Comparison of ENCODE assay signal across 25 cellular contexts in genomic region chr12:76798864-76799263, GRCh38. TPM values are rescaled to one million over a fixed set of nuclear protein-coding genes. Genes with fewer than 3 reads are reported as not detected.
DNase-seq lines count a peak whose midpoint lies in the region; ATAC-seq and TF ChIP-seq lines count a peak whose summit lies in the region.
"Had no signal": no experiment of that assay in that cellular context is flagged by ENCODE, and none has a peak within 500 bp of the region (broad histone marks: within the 10 kb centered on the region; RNA-seq: fewer than 3 reads in every experiment).

No MANE protein-coding gene starts in this region.

- CTCF ChIA-PET in mammary epithelial cell (lab: Charles Lee; ENCODE audit: low non-redundant PET): interaction anchor here (0.6 kb wide), 1 partner anchor 22 kb away, joined by 3 read pairs; no protein-coding TSS in a partner anchor

- peaks cover 7% of the 10 kb centered on the region for H3K4me1 ChIP-seq in mammary epithelial cell (ENCODE audit: insufficient read depth, low read length)
- H3K4me1 ChIP-seq in breast epithelium: no peaks in the 10 kb centered on the region
- H3K4me1 ChIP-seq in RWPE2 (ENCODE audit: insufficient read depth, poor library complexity, severe bottlenecking): peaks cover 13% of the 10 kb centered on the region
- H3K4me1 ChIP-seq: A549; BE2C; BLaER1 treated with 17β-estradiol and CSF1 and Interleukin-3, amounts not matched to agents 10 nM and 100 nM had no signal

- H3K27ac Mint-ChIP-seq in neural crest cell (ENCODE audit: unreplicated experiment): peak overlapping the region; percentile 59
- H3K27ac Mint-ChIP-seq in naive thymus-derived CD8-positive, alpha-beta T cell: peak overlapping the region in 1 of 10 donors; percentile 41
- H3K27ac Mint-ChIP-seq: CD4-positive, alpha-beta T cell; CD8-positive, alpha-beta memory T cell had no signal

- TF ChIP-seq CTCF in mammary epithelial cell (conservative IDR thresholded peaks at IDR 0.05 in 1 of 2, IDR thresholded peaks at IDR 0.05 in 1 of 2; ENCODE audit: extremely low read depth in 1 of 2, insufficient read depth in 1 of 2, low read depth in 1 of 2, low read length in 2 of 2) (no peak), breast epithelium (IDR thresholded peaks at IDR 0.05) (no peak), RWPE2 (IDR thresholded peaks at IDR 0.05; ENCODE audit: poor library complexity, severe bottlenecking) (no peak), neural crest cell (conservative IDR thresholded peaks at IDR 0.05) (no peak)

- peaks cover 1% of the 10 kb centered on the region for H3K36me3 ChIP-seq in mammary epithelial cell (ENCODE audit: insufficient read depth, low read length)
- H3K36me3 ChIP-seq in breast epithelium: no peaks in the 10 kb centered on the region
- peaks cover 13% of the 10 kb centered on the region for H3K36me3 ChIP-seq in RWPE2 (ENCODE audit: low read depth)
- H3K36me3 ChIP-seq: BE2C had no signal

- H3K4me3 ChIP-seq in mammary epithelial cell (replicated peaks in 1 of 3; ENCODE audit: insufficient read depth in 1 of 3, low read depth in 2 of 3, low read length in 3 of 3): no peak overlapping the region
- H3K4me3 ChIP-seq in breast epithelium: no peak overlapping the region
- H3K4me3 ChIP-seq in RWPE2 (ENCODE audit: severe bottlenecking): no peak overlapping the region
- H3K4me3 ChIP-seq: A549; BLaER1 treated with 17β-estradiol and CSF1 and Interleukin-3, amounts not matched to agents 10 nM and 100 nM; GM12878; GM23248 had no signal

- H3K27ac ChIP-seq in mammary epithelial cell (ENCODE audit: insufficient read depth, low read depth, low read length): no peak overlapping the region
- H3K27ac ChIP-seq in breast epithelium: no peak overlapping the region
- peak overlapping the region; percentile 66 for H3K27ac ChIP-seq in RWPE2 (ENCODE audit: poor library complexity, severe bottlenecking)
- peak overlapping the region; percentile 50 for H3K27ac ChIP-seq in epithelial cell of prostate
- H3K27ac ChIP-seq: A549; BLaER1 treated with 17β-estradiol and CSF1 and Interleukin-3, amounts not matched to agents 10 nM and 100 nM; GM23248 had no signal

- H3K4me2 ChIP-seq in mammary epithelial cell (ENCODE audit: insufficient read depth, low read depth, low read length): peak overlapping the region; percentile 70
- H3K4me2 ChIP-seq: A549; BLaER1 treated with 17β-estradiol and CSF1 and Interleukin-3, amounts not matched to agents 10 nM and 100 nM had no signal

- H3K79me2 ChIP-seq in mammary epithelial cell (ENCODE audit: insufficient read depth, low read length): peaks cover 51% of the 10 kb centered on the region

- intact Hi-C loops in mammary epithelial cell (cut with micrococcal nuclease): loop anchor here (10.0 kb wide), 1 partner anchor 126 kb away; no protein-coding TSS in a partner anchor
- intact Hi-C loops in breast epithelium (cut with DNase I; ENCODE audit: low total_unique reads): no loop called here

- 87% methylated on average over 4 of the region's 4 CpGs for WGBS in mammary epithelial cell (ENCODE audit: low coverage, missing lambda C conversion rate)

- POLR2A ChIA-PET in naive thymus-derived CD8-positive, alpha-beta T cell (lab: Charles Lee): no interaction called here

- dilution Hi-C loops in mammary epithelial cell (cut with HindIII; ENCODE audit: low sequenced_read_pairs): no loop called here

- H2AFZ ChIP-seq in mammary epithelial cell (ENCODE audit: low read depth, low read length): no peak overlapping the region
- H2AFZ ChIP-seq: GM23248 had no signal

- H3K27me3 ChIP-seq in mammary epithelial cell (ENCODE audit: insufficient read depth, low read length) (no peaks in the 10 kb centered on the region), breast epithelium (no peaks in the 10 kb centered on the region), RWPE2 (ENCODE audit: insufficient read depth, poor library complexity, severe bottlenecking) (no peaks in the 10 kb centered on the region)
- H3K27me3 ChIP-seq: BE2C; BLaER1 treated with 17β-estradiol and CSF1 and Interleukin-3, amounts not matched to agents 10 nM and 100 nM had no signal

- H3K4me1 Mint-ChIP-seq in neural crest cell: peaks cover 5% of the 10 kb centered on the region
- peaks cover 17 to 25% (median 19%) of the 10 kb centered on the region in 4 donors for H3K4me1 Mint-ChIP-seq in naive thymus-derived CD8-positive, alpha-beta T cell

- H3K9ac ChIP-seq in mammary epithelial cell (ENCODE audit: insufficient read depth, low read length): no peak overlapping the region
- H3K9ac ChIP-seq: BLaER1 treated with 17β-estradiol and CSF1 and Interleukin-3, amounts not matched to agents 10 nM and 100 nM; GM23248 had no signal

- BruUV-seq in mammary epithelial cell (replicated peaks; lab: Mats Ljungman, UMichigan): no TSS peak

- H3K4me3 Mint-ChIP-seq in neural crest cell: no peak overlapping the region
- no peak overlapping the region for H3K4me3 Mint-ChIP-seq in naive thymus-derived CD8-positive, alpha-beta T cell
- H3K4me3 Mint-ChIP-seq: CD14-positive monocyte; CD4-positive, alpha-beta T cell; CD8-positive, alpha-beta memory T cell had no signal

- in situ Hi-C loops in mammary epithelial cell (cut with MboI; ENCODE audit: low sequenced_read_pairs in 2 of 2): loop anchor here (5.0 kb wide), 1 partner anchor 177 kb away; no protein-coding TSS in a partner anchor

- H4K20me1 ChIP-seq in mammary epithelial cell (ENCODE audit: insufficient read depth, low read length): no peaks in the 10 kb centered on the region

- no peak for TF ChIP-seq POLR2A in breast epithelium (IDR thresholded peaks at IDR 0.05)

- ATAC-seq in RWPE2 (ENCODE audit: low read depth): no peak
- ATAC-seq in naive thymus-derived CD8-positive, alpha-beta T cell: no peak
- ATAC-seq: A549, GM12878 had no signal

- H3K27me3 Mint-ChIP-seq in neural crest cell (ENCODE audit: low read depth): no peaks in the 10 kb centered on the region
- no peaks in the 10 kb centered on the region for H3K27me3 Mint-ChIP-seq in naive thymus-derived CD8-positive, alpha-beta T cell
- H3K27me3 Mint-ChIP-seq: CD4-positive, alpha-beta T cell; CD8-positive, alpha-beta memory T cell had no signal

- H3K9me3 ChIP-seq in mammary epithelial cell (replicated peaks; ENCODE audit: insufficient read depth, low read length): no peaks in the 10 kb centered on the region
- H3K9me3 ChIP-seq in breast epithelium: peaks cover 0 to 9% of the 10 kb centered on the region in 2 donors
- no peaks in the 10 kb centered on the region for H3K9me3 ChIP-seq in RWPE2 (ENCODE audit: severe bottlenecking)
- H3K9me3 ChIP-seq: A549, BE2C had no signal

- DNase-seq in mammary epithelial cell: no peak
- DNase-seq in breast epithelium (ENCODE audit: low spot score in 2 of 2): no peak
- no peak for DNase-seq in RWPE2 (ENCODE audit: low spot score)
- DNase-seq in epithelial cell of prostate (ENCODE audit: low read depth, low spot score): no peak
- DNase-seq in neural crest cell (ENCODE audit: low read depth, low spot score): no peak
- DNase-seq in globus pallidus (ENCODE audit: low spot score): no peak
- DNase-seq in OCI-M2 (lab: John Stamatoyannopoulos, UW; ENCODE audit: unreplicated experiment): no peak
- DNase-seq in naive thymus-derived CD8-positive, alpha-beta T cell: no peak
- DNase-seq: 8988T; ACHN; AML-193; BE2C; CD4-positive, alpha-beta T cell; CD8-positive, alpha-beta memory T cell; DMS 273 treated with DMSO at 0.1 percent for 48 hours; DMS79; EL; GDM1; GM23248; H7; HCEC 1CT had no signal

- peaks cover 45% of the 10 kb centered on the region for H3K36me3 Mint-ChIP-seq in neural crest cell (ENCODE audit: low read depth)
- H3K36me3 Mint-ChIP-seq in naive thymus-derived CD8-positive, alpha-beta T cell: peaks cover 34 to 66% (median 45%) of the 10 kb centered on the region in 3 donors

- peaks cover 8% of the 10 kb centered on the region for H3K9me3 Mint-ChIP-seq in neural crest cell
- H3K9me3 Mint-ChIP-seq in naive thymus-derived CD8-positive, alpha-beta T cell: peaks cover 0 to 14% (median 9%) of the 10 kb centered on the region in 9 donors

RNA-seq across cellular contexts. Expression of gene ZDHHC17, which starts 34.9 kb away (rescaled TPM):
- 10 to 100 TPM; 22.8 to 37.5 TPM for total RNA-seq in mammary epithelial cell
- polyA plus RNA-seq in mammary epithelial cell: 8.3 TPM
- polyA minus RNA-seq in mammary epithelial cell: 27.3 TPM
- 10 to 100 TPM; 51.8 to 86.1 (median 67.2) TPM for total RNA-seq in breast epithelium
- 52.9 and 58.8 TPM in 2 replicates for total RNA-seq in neural crest cell
- total RNA-seq in naive thymus-derived CD8-positive, alpha-beta T cell: 10 to 100 TPM; 62.0 to 68.0 TPM
- polyA plus RNA-seq in naive thymus-derived CD8-positive, alpha-beta T cell: 10 to 100 TPM; 10.1 to 11.5 (median 10.5) TPM

Comparison
In these comparisons a context has a peak if more than half of its experiments do, and no peak if none do; other contexts are left out.
1. H3K27ac ChIP-seq: peak in RWPE2 (single experiment) and epithelial cell of prostate (single experiment); none in mammary epithelial cell (single experiment) and breast epithelium (0 of 2).